Comparison of ENCODE assay signal across 8 cellular contexts in the genomic region with DNA sequence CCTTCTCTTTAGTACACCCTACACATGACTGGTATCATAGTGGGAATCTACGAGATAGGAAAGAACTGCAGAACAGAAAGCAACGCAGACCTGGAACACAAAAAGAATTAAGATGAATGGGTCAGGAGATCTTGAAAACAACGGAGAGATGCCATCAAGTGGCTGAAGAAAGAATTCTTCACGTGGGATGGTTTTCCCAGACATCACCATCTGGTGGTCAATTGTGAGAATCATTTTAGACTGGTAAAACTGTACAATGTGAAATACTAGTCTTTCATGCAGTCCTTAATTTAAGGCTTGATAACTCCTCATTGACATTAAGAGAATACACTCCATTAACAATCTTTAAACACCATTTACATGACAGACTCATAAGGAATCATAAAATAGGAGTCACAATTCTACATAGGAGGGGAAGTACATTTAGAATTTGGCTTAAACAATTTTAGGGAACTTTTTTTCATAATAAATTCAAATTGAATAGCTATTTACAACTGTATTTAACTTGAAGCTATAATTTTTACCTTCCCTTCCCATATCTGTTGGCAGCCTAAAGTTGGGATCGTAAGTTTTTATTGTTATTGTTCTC.
A peak's percentile ranks its signal among the peaks of the same experiment; 100 is the strongest.
DNase-seq lines count a peak whose midpoint lies in the region; ATAC-seq and TF ChIP-seq lines count a peak whose summit lies in the region.

No MANE protein-coding gene starts in this region.

- no peaks in the 10 kb centered on the region for H3K36me3 Mint-ChIP-seq in nephron (ENCODE audit: low read depth)

- no peaks in the 10 kb centered on the region for H4K20me1 ChIP-seq in DND-41 (ENCODE audit: insufficient read depth, low read length)

- no peaks in the 10 kb centered on the region for H3K9me3 ChIP-seq in DND-41 (ENCODE audit: insufficient read depth, low read length, severe bottlenecking)
- no peaks in the 10 kb centered on the region for H3K9me3 ChIP-seq in effector memory CD4-positive, alpha-beta T cell (ENCODE audit: control insufficient read depth, low read length)

- no peaks in the 10 kb centered on the region for H3K79me2 ChIP-seq in DND-41 (ENCODE audit: insufficient read depth, low read length)

- TF ChIP-seq CTCF in DND-41 (IDR thresholded peaks at IDR 0.05; ENCODE audit: borderline replicate concordance, extremely low read depth, low read length, poor library complexity, severe bottlenecking) (peak; percentile 64), epithelial cell of proximal tubule (conservative IDR thresholded peaks at IDR 0.05; ENCODE audit: low read depth, low read length) (peak; percentile 88), nephron (IDR thresholded peaks at IDR 0.05; ENCODE audit: unreplicated experiment in 3 of 3) (peak; percentile 86 to 95 (median 91))

- H3K27ac Mint-ChIP-seq in nephron: peak overlapping the region in 1 of 3 experiments; percentile 36

- DNase-seq in DND-41 (peak; percentile 5), HT-29 (ENCODE audit: low spot score) (peak; percentile 77), RPMI8226 (peak; percentile 56), epithelial cell of proximal tubule (ENCODE audit: low read depth) (peak; percentile 22)
- DNase-seq in activated CD4-positive, CD25-positive, alpha-beta regulatory T cell treated with anti-CD3 and anti-CD28 coated beads, Interleukin-2, amount 50 U/mL, for 72 hours: no peak
- no peak for DNase-seq in effector memory CD4-positive, alpha-beta T cell

- no peaks in the 10 kb centered on the region for H3K27me3 Mint-ChIP-seq in nephron (ENCODE audit: low read depth)

- no peaks in the 10 kb centered on the region for H3K9me3 Mint-ChIP-seq in nephron

- H2AFZ ChIP-seq in DND-41 (ENCODE audit: low read depth, low read length): no peak overlapping the region

- no peaks in the 10 kb centered on the region for H3K4me1 ChIP-seq in DND-41 (ENCODE audit: insufficient read depth, low read length)
- H3K4me1 ChIP-seq in effector memory CD4-positive, alpha-beta T cell (ENCODE audit: control insufficient read depth, insufficient read depth, low read length, poor library complexity, severe bottlenecking): no peaks in the 10 kb centered on the region

- peak; percentile 60; the same call in 1 of the 3 replicates for ATAC-seq in DND-41 (ENCODE audit: insufficient read depth, low read depth)
- peak; percentile 98 for ATAC-seq in GM21360 (IDR thresholded peaks at IDR 0.05; ENCODE audit: unreplicated experiment)

- no peaks in the 10 kb centered on the region for H3K27me3 ChIP-seq in DND-41 (ENCODE audit: insufficient read depth, low read length, poor library complexity)
- no peaks in the 10 kb centered on the region for H3K27me3 ChIP-seq in effector memory CD4-positive, alpha-beta T cell (replicated peaks; ENCODE audit: control insufficient read depth, insufficient read depth, low read length, poor library complexity, severe bottlenecking)

- H3K36me3 ChIP-seq in DND-41 (ENCODE audit: insufficient read depth, low read length): no peaks in the 10 kb centered on the region
- no peaks in the 10 kb centered on the region for H3K36me3 ChIP-seq in effector memory CD4-positive, alpha-beta T cell (ENCODE audit: control insufficient read depth, insufficient read depth, low read length)

- H3K9ac ChIP-seq in DND-41 (ENCODE audit: low read depth, low read length): no peak overlapping the region

- no peak overlapping the region for H3K4me3 Mint-ChIP-seq in nephron

- H3K4me1 Mint-ChIP-seq in nephron: peaks cover 12% of the 10 kb centered on the region

- no peak overlapping the region for H3K4me2 ChIP-seq in DND-41 (ENCODE audit: insufficient read depth, low read length)

- H3K4me3 ChIP-seq in DND-41 (ENCODE audit: low read depth in 1 of 2, low read length in 2 of 2): no peak overlapping the region
- H3K4me3 ChIP-seq in epithelial cell of proximal tubule (ENCODE audit: low read depth, low read length): no peak overlapping the region
- no peak overlapping the region for H3K4me3 ChIP-seq in effector memory CD4-positive, alpha-beta T cell (ENCODE audit: insufficient read depth, low read depth, low read length, poor library complexity, severe bottlenecking)

- no peak overlapping the region for H3K27ac ChIP-seq in DND-41 (ENCODE audit: low read length)
- H3K27ac ChIP-seq in effector memory CD4-positive, alpha-beta T cell (ENCODE audit: insufficient read depth, low read length, poor library complexity, severe bottlenecking): no peak overlapping the region

Comparison
In these comparisons a context has a peak if more than half of its experiments do, and no peak if none do; other contexts are left out.
1. DNase-seq: peak in DND-41 (single experiment), HT-29 (single experiment), RPMI8226 (single experiment) and epithelial cell of proximal tubule (single experiment); none in activated CD4-positive, CD25-positive, alpha-beta regulatory T cell treated with anti-CD3 and anti-CD28 coated beads, Interleukin-2, amount 50 U/mL, for 72 hours (single experiment) and effector memory CD4-positive, alpha-beta T cell (0 of 3).
2. Peak in every context shown above with its lines, with median percentiles within 50 percentile points of each other: CTCF ChIP-seq.